Comparison of ENCODE assay signal across 23 cellular contexts in genomic region chr5:71597001-71597400, GRCh38. TPM values are rescaled to one million over a fixed set of nuclear protein-coding genes. Genes with fewer than 3 reads are reported as not detected.
DNase-seq lines count a peak whose midpoint lies in the region; ATAC-seq lines count a peak whose summit lies in the region.
"Had no signal": no experiment of that assay in that cellular context is flagged by ENCODE, and none has a peak within 500 bp of the region (broad histone marks: within the 10 kb centered on the region; RNA-seq: fewer than 3 reads in every experiment).

No MANE protein-coding gene starts in this region.

- no peak for ATAC-seq in activated CD4-positive, alpha-beta T cell treated with anti-CD3 and anti-CD28 coated beads for 36 hours
- ATAC-seq in activated T-helper 17 cell treated with anti-CD3 and anti-CD28 coated beads, Interleukin-2, amount 50 U/mL, for 72 hours (replicated peaks): no peak
- ATAC-seq in stimulated activated memory B cell treated with anti-CD40 and anti-IgM and Interleukin-4, amounts not matched to agents 10 μg/mL and 1 μg/mL and 100 μg/mL, for 72 hours: no peak
- no peak for ATAC-seq in GM19463 (IDR thresholded peaks at IDR 0.05; ENCODE audit: unreplicated experiment)
- ATAC-seq in HG03521 (IDR thresholded peaks at IDR 0.05; ENCODE audit: unreplicated experiment): no peak

- no peak overlapping the region for H3K4me3 Mint-ChIP-seq in activated CD4-positive, alpha-beta T cell treated with anti-CD3 and anti-CD28 coated beads for 36 hours
- no peak overlapping the region for H3K4me3 Mint-ChIP-seq in activated naive CD8-positive, alpha-beta T cell
- no peak overlapping the region for H3K4me3 Mint-ChIP-seq in activated naive CD8-positive, alpha-beta T cell treated with anti-CD3 and anti-CD28 coated beads for 36 hours
- H3K4me3 Mint-ChIP-seq in activated T-helper 17 cell treated with anti-CD3 and anti-CD28 coated beads, Interleukin-2, amount 50 U/mL, for 72 hours: no peak overlapping the region
- no peak overlapping the region for H3K4me3 Mint-ChIP-seq in stimulated activated memory B cell treated with anti-CD40 and anti-IgM and Interleukin-4, amounts not matched to agents 10 μg/mL and 1 μg/mL and 100 μg/mL, for 72 hours
- H3K4me3 Mint-ChIP-seq: B cell, IgD-negative memory B cell had no signal

- no peaks in the 10 kb centered on the region for H3K9me3 Mint-ChIP-seq in activated CD4-positive, alpha-beta T cell treated with anti-CD3 and anti-CD28 coated beads for 36 hours (ENCODE audit: low read depth)
- H3K9me3 Mint-ChIP-seq in activated naive CD8-positive, alpha-beta T cell (ENCODE audit: low read depth): no peaks in the 10 kb centered on the region
- H3K9me3 Mint-ChIP-seq in activated naive CD8-positive, alpha-beta T cell treated with anti-CD3 and anti-CD28 coated beads for 36 hours: no peaks in the 10 kb centered on the region
- H3K9me3 Mint-ChIP-seq in activated T-helper 17 cell treated with anti-CD3 and anti-CD28 coated beads, Interleukin-2, amount 50 U/mL, for 72 hours: no peaks in the 10 kb centered on the region
- H3K9me3 Mint-ChIP-seq in stimulated activated memory B cell treated with anti-CD40 and anti-IgM and Interleukin-4, amounts not matched to agents 10 μg/mL and 1 μg/mL and 100 μg/mL, for 72 hours: no peaks in the 10 kb centered on the region
- H3K9me3 Mint-ChIP-seq: IgD-negative memory B cell had no signal

- peaks cover 45% of the 10 kb centered on the region for H3K36me3 Mint-ChIP-seq in activated CD4-positive, alpha-beta T cell treated with anti-CD3 and anti-CD28 coated beads for 36 hours (ENCODE audit: low read depth)
- peaks cover 20% of the 10 kb centered on the region for H3K36me3 Mint-ChIP-seq in activated naive CD8-positive, alpha-beta T cell
- peaks cover 35% of the 10 kb centered on the region for H3K36me3 Mint-ChIP-seq in activated naive CD8-positive, alpha-beta T cell treated with anti-CD3 and anti-CD28 coated beads for 36 hours
- H3K36me3 Mint-ChIP-seq in activated T-helper 17 cell treated with anti-CD3 and anti-CD28 coated beads, Interleukin-2, amount 50 U/mL, for 72 hours (ENCODE audit: low read depth): peaks cover 85% of the 10 kb centered on the region
- peaks cover 54% of the 10 kb centered on the region for H3K36me3 Mint-ChIP-seq in stimulated activated memory B cell treated with anti-CD40 and anti-IgM and Interleukin-4, amounts not matched to agents 10 μg/mL and 1 μg/mL and 100 μg/mL, for 72 hours

- POLR2A ChIA-PET in activated CD4-positive, alpha-beta T cell treated with anti-CD3 and anti-CD28 coated beads for 36 hours (lab: Charles Lee): interaction anchor here (0.5 kb wide), 1 partner anchor 97 kb away, joined by 5 read pairs; no protein-coding TSS in a partner anchor

- H3K27me3 Mint-ChIP-seq in activated CD4-positive, alpha-beta T cell treated with anti-CD3 and anti-CD28 coated beads for 36 hours: no peaks in the 10 kb centered on the region
- no peaks in the 10 kb centered on the region for H3K27me3 Mint-ChIP-seq in activated naive CD8-positive, alpha-beta T cell
- no peaks in the 10 kb centered on the region for H3K27me3 Mint-ChIP-seq in activated naive CD8-positive, alpha-beta T cell treated with anti-CD3 and anti-CD28 coated beads for 36 hours
- H3K27me3 Mint-ChIP-seq in activated T-helper 17 cell treated with anti-CD3 and anti-CD28 coated beads, Interleukin-2, amount 50 U/mL, for 72 hours: no peaks in the 10 kb centered on the region
- H3K27me3 Mint-ChIP-seq in stimulated activated memory B cell treated with anti-CD40 and anti-IgM and Interleukin-4, amounts not matched to agents 10 μg/mL and 1 μg/mL and 100 μg/mL, for 72 hours: no peaks in the 10 kb centered on the region
- H3K27me3 Mint-ChIP-seq: B cell, IgD-negative memory B cell had no signal

- DNase-seq in activated CD4-positive, alpha-beta T cell treated with anti-CD3 and anti-CD28 coated beads for 36 hours: no peak
- no peak for DNase-seq in activated CD4-positive, alpha-beta T cell treated with anti-CD3 and anti-CD28 coated beads for 4 hours
- no peak for DNase-seq in activated naive CD8-positive, alpha-beta T cell treated with anti-CD3 and anti-CD28 coated beads for 36 hours
- DNase-seq: 8988T, Caco-2, H7, Karpas-422, MG63, NCI-H1048, NCI-H1436, NCI-H1930, NCI-H226, NCI-H524, NCI-H82, OCI-M1, Right ventricle myocardium superior had no signal

- H3K27ac Mint-ChIP-seq in activated CD4-positive, alpha-beta T cell treated with anti-CD3 and anti-CD28 coated beads for 36 hours: peak overlapping the region; percentile 39
- H3K27ac Mint-ChIP-seq in activated naive CD8-positive, alpha-beta T cell: peak overlapping the region; percentile 46
- H3K27ac Mint-ChIP-seq in activated naive CD8-positive, alpha-beta T cell treated with anti-CD3 and anti-CD28 coated beads for 36 hours: no peak overlapping the region
- peak overlapping the region; percentile 2 for H3K27ac Mint-ChIP-seq in activated T-helper 17 cell treated with anti-CD3 and anti-CD28 coated beads, Interleukin-2, amount 50 U/mL, for 72 hours
- peak overlapping the region; percentile 5 for H3K27ac Mint-ChIP-seq in stimulated activated memory B cell treated with anti-CD40 and anti-IgM and Interleukin-4, amounts not matched to agents 10 μg/mL and 1 μg/mL and 100 μg/mL, for 72 hours
- H3K27ac Mint-ChIP-seq: B cell, IgD-negative memory B cell had no signal

- CTCF ChIA-PET in activated CD4-positive, alpha-beta T cell treated with anti-CD3 and anti-CD28 coated beads for 36 hours (lab: Charles Lee): no interaction called here

- intact Hi-C loops in activated CD4-positive, alpha-beta T cell treated with anti-CD3 and anti-CD28 coated beads for 36 hours (cut with DNase I, micrococcal nuclease): no loop called here

- peaks cover 24% of the 10 kb centered on the region for H3K4me1 Mint-ChIP-seq in activated CD4-positive, alpha-beta T cell treated with anti-CD3 and anti-CD28 coated beads for 36 hours
- peaks cover 26% of the 10 kb centered on the region for H3K4me1 Mint-ChIP-seq in activated naive CD8-positive, alpha-beta T cell (ENCODE audit: low read depth)
- H3K4me1 Mint-ChIP-seq in activated naive CD8-positive, alpha-beta T cell treated with anti-CD3 and anti-CD28 coated beads for 36 hours: peaks cover 22% of the 10 kb centered on the region
- H3K4me1 Mint-ChIP-seq in activated T-helper 17 cell treated with anti-CD3 and anti-CD28 coated beads, Interleukin-2, amount 50 U/mL, for 72 hours: peaks cover 12% of the 10 kb centered on the region
- H3K4me1 Mint-ChIP-seq in stimulated activated memory B cell treated with anti-CD40 and anti-IgM and Interleukin-4, amounts not matched to agents 10 μg/mL and 1 μg/mL and 100 μg/mL, for 72 hours: peaks cover 13% of the 10 kb centered on the region

RNA-seq across cellular contexts. Expression of gene MCCC2, which starts 9.9 kb away (rescaled TPM):
- 10 to 100 TPM; 52.2 to 56.4 TPM for total RNA-seq in activated CD4-positive, alpha-beta T cell treated with anti-CD3 and anti-CD28 coated beads for 36 hours
- 10 to 100 TPM; 72.6 to 74.7 TPM for total RNA-seq in activated naive CD8-positive, alpha-beta T cell treated with anti-CD3 and anti-CD28 coated beads for 36 hours
- total RNA-seq in activated T-helper 17 cell treated with anti-CD3 and anti-CD28 coated beads, Interleukin-2, amount 50 U/mL, for 72 hours: 10 to 100 TPM; 41.0 to 72.5 TPM
